In genomic region chr1:185156321-185156853, GRCh38 we compare ENCODE assay signal across 1 cellular context.
TF ChIP-seq lines count a peak whose summit lies in the region.

No MANE protein-coding gene starts in this region.

TF ChIP-seq in SK-N-SH, 30 proteins besides CTCF, POLR2A, EP300 and RAD21 (continued from another document):
- TF ChIP-seq, protein P1, sequence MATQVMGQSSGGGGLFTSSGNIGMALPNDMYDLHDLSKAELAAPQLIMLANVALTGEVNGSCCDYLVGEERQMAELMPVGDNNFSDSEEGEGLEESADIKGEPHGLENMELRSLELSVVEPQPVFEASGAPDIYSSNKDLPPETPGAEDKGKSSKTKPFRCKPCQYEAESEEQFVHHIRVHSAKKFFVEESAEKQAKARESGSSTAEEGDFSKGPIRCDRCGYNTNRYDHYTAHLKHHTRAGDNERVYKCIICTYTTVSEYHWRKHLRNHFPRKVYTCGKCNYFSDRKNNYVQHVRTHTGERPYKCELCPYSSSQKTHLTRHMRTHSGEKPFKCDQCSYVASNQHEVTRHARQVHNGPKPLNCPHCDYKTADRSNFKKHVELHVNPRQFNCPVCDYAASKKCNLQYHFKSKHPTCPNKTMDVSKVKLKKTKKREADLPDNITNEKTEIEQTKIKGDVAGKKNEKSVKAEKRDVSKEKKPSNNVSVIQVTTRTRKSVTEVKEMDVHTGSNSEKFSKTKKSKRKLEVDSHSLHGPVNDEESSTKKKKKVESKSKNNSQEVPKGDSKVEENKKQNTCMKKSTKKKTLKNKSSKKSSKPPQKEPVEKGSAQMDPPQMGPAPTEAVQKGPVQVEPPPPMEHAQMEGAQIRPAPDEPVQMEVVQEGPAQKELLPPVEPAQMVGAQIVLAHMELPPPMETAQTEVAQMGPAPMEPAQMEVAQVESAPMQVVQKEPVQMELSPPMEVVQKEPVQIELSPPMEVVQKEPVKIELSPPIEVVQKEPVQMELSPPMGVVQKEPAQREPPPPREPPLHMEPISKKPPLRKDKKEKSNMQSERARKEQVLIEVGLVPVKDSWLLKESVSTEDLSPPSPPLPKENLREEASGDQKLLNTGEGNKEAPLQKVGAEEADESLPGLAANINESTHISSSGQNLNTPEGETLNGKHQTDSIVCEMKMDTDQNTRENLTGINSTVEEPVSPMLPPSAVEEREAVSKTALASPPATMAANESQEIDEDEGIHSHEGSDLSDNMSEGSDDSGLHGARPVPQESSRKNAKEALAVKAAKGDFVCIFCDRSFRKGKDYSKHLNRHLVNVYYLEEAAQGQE (IDR thresholded peaks at IDR 0.05; ENCODE audit: low read depth, low read length), result no peak
- no peak for TF ChIP-seq SIN3A (IDR thresholded peaks at IDR 0.05; ENCODE audit: borderline replicate concordance, low read depth, low read length)
- TF ChIP-seq GABPA (IDR thresholded peaks at IDR 0.05; ENCODE audit: low read depth), result no peak
- TF ChIP-seq POLR2AphosphoS5 (IDR thresholded peaks at IDR 0.05; ENCODE audit: low read depth, low read length), result no peak
- TF ChIP-seq FOSL2 (IDR thresholded peaks at IDR 0.05; ENCODE audit: borderline replicate concordance, low read depth), result no peak
- TF ChIP-seq FOXM1 (IDR thresholded peaks at IDR 0.05; ENCODE audit: low read depth), result 0 out of 2 replicates have a peak, but pooled peaks have one; percentile 14
- TF ChIP-seq USF1 (IDR thresholded peaks at IDR 0.05; ENCODE audit: borderline replicate concordance, low read depth), result no peak
